ENCODE assay signal across 32 cellular contexts in the genomic region with DNA sequence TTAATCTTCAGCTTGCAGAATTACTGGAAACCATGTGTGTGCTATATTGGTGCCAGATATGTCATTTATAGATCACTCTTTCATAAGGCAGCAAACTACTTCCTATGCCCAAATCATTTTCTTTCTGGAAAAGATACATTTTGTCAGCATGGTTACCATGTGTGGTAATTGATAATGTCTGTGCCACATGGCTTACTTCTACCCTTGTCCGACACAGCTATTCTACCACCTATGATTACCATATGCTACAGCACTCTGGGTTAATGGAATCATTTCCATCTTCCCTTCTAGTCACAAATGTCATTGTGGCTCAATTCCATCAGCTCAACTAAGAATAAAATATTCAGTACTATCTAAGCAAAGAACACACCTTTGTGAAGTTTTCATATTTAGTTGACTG. TPM values are rescaled to one million over a fixed set of nuclear protein-coding genes. Genes with fewer than 3 reads are reported as not detected.
"Had no signal": no experiment of that assay in that cellular context is flagged by ENCODE, and none has a peak within 500 bp of the region (broad histone marks: within the 10 kb centered on the region; RNA-seq: fewer than 3 reads in every experiment).

No MANE protein-coding gene starts in this region.

- H3K9me3 Mint-ChIP-seq: activated CD4-positive, alpha-beta memory T cell treated with anti-CD3 and anti-CD28 coated beads, Interleukin-2, amount 10 ng/mL, durations not matched to agents 7 days and 5 days; activated CD4-positive, alpha-beta T cell treated with anti-CD3 and anti-CD28 coated beads, Interleukin-2, amount 10 ng/mL, durations not matched to agents 7 days and 5 days; activated T-cell treated with anti-CD3 and anti-CD28 coated beads, Interleukin-2, amount 50 U/mL, for 4 hours; activated T-helper 17 cell treated with anti-CD3 and anti-CD28 coated beads, Interleukin-2, amount 50 U/mL, for 72 hours; central memory CD8-positive, alpha-beta T cell had no signal

- H3K27me3 ChIP-seq: brain microvascular endothelial cell, esophagus squamous epithelium had no signal

- H3K27ac Mint-ChIP-seq: activated CD4-positive, alpha-beta memory T cell treated with anti-CD3 and anti-CD28 coated beads, Interleukin-2, amount 10 ng/mL, durations not matched to agents 7 days and 5 days; activated CD4-positive, alpha-beta T cell treated with anti-CD3 and anti-CD28 coated beads for 36 hours; activated CD4-positive, alpha-beta T cell treated with anti-CD3 and anti-CD28 coated beads, Interleukin-2, amount 10 ng/mL, durations not matched to agents 7 days and 5 days; activated naive CD8-positive, alpha-beta T cell; activated T-helper 17 cell treated with anti-CD3 and anti-CD28 coated beads, Interleukin-2, amount 50 U/mL, for 72 hours had no signal

- H3K4me3 ChIP-seq: esophagus squamous epithelium had no signal

- H3K4me1 Mint-ChIP-seq: activated CD4-positive, alpha-beta memory T cell treated with anti-CD3 and anti-CD28 coated beads, Interleukin-2, amount 10 ng/mL, durations not matched to agents 7 days and 5 days; activated CD4-positive, alpha-beta T cell treated with anti-CD3 and anti-CD28 coated beads for 36 hours; activated CD4-positive, alpha-beta T cell treated with anti-CD3 and anti-CD28 coated beads, Interleukin-2, amount 10 ng/mL, durations not matched to agents 7 days and 5 days; activated T-helper 17 cell treated with anti-CD3 and anti-CD28 coated beads, Interleukin-2, amount 50 U/mL, for 72 hours; central memory CD8-positive, alpha-beta T cell had no signal

- H3K9me3 ChIP-seq: esophagus squamous epithelium had no signal

- H3K36me3 Mint-ChIP-seq: activated naive CD8-positive, alpha-beta T cell had no signal

- DNase-seq: activated CD4-positive, alpha-beta memory T cell treated with anti-CD3 and anti-CD28 coated beads, Interleukin-2, amount 10 ng/mL, durations not matched to agents 7 days and 5 days; activated CD4-positive, alpha-beta T cell treated with anti-CD3 and anti-CD28 coated beads for 36 hours; activated CD4-positive, alpha-beta T cell treated with anti-CD3 and anti-CD28 coated beads, Interleukin-2, amount 10 ng/mL, durations not matched to agents 7 days and 5 days; activated CD4-positive, alpha-beta T cell treated with anti-CD3 and anti-CD28 coated beads, Interleukin-2, amount 50 U/mL, for 4 hours; activated CD4-positive, CD25-positive, alpha-beta regulatory T cell; activated CD4-positive, CD25-positive, alpha-beta regulatory T cell treated with anti-CD3 and anti-CD28 coated beads, Interleukin-2, amount 50 U/mL, for 72 hours; activated effector memory CD4-positive, alpha-beta T cell treated with Interleukin-2 at 50 U/mL for 16 hours; activated gamma-delta T cell treated with Interleukin-2 at 50 U/mL for 16 hours; activated naive CD4-positive, alpha-beta T cell treated with anti-CD3 and anti-CD28 coated beads, Interleukin-2, amount 50 U/mL, for 16 hours; activated naive CD4-positive, alpha-beta T cell treated with Interleukin-2 at 50 U/mL for 16 hours; activated T-cell treated with anti-CD3 and anti-CD28 coated beads, Interleukin-2, amount 50 U/mL, for 4 hours; amniotic stem cell; anterior cingulate cortex; brain microvascular endothelial cell; cortex of kidney; dermis blood vessel endothelial cell; effector CD8-positive, alpha-beta T cell; esophagus squamous epithelium; foreskin fibroblast; head of caudate nucleus; hippocampal formation; T-helper 2 cell had no signal

- ATAC-seq: activated CD4-positive, alpha-beta T cell treated with anti-CD3 and anti-CD28 coated beads for 36 hours; activated T-cell treated with anti-CD3 and anti-CD28 coated beads, Interleukin-2, amount 50 U/mL, for 4 hours; activated T-helper 17 cell treated with anti-CD3 and anti-CD28 coated beads, Interleukin-2, amount 50 U/mL, for 72 hours had no signal

- H3K27me3 Mint-ChIP-seq: activated naive CD8-positive, alpha-beta T cell; activated T-helper 17 cell treated with anti-CD3 and anti-CD28 coated beads, Interleukin-2, amount 50 U/mL, for 72 hours had no signal

- H3K27ac ChIP-seq: brain microvascular endothelial cell, epithelial cell of prostate, esophagus squamous epithelium had no signal

- H3K36me3 ChIP-seq: brain microvascular endothelial cell, esophagus squamous epithelium had no signal

- H3K4me3 Mint-ChIP-seq: activated CD4-positive, alpha-beta memory T cell treated with anti-CD3 and anti-CD28 coated beads, Interleukin-2, amount 10 ng/mL, durations not matched to agents 7 days and 5 days; activated CD4-positive, alpha-beta T cell treated with anti-CD3 and anti-CD28 coated beads for 36 hours; activated CD4-positive, alpha-beta T cell treated with anti-CD3 and anti-CD28 coated beads, Interleukin-2, amount 10 ng/mL, durations not matched to agents 7 days and 5 days; activated naive CD8-positive, alpha-beta T cell; activated T-cell treated with anti-CD3 and anti-CD28 coated beads, Interleukin-2, amount 50 U/mL, for 4 hours; activated T-helper 17 cell treated with anti-CD3 and anti-CD28 coated beads, Interleukin-2, amount 50 U/mL, for 72 hours; central memory CD8-positive, alpha-beta T cell had no signal

- FAIRE-seq: astrocyte, bronchial epithelial cell, colon, endometrium, endothelial cell of umbilical vein, frontal cortex had no signal

- H3K4me1 ChIP-seq: esophagus squamous epithelium had no signal

RNA-seq across cellular contexts. Expression of gene PPM1E, which starts 8.0 kb away (rescaled TPM):
- total RNA-seq: activated CD4-positive, alpha-beta T cell treated with anti-CD3 and anti-CD28 coated beads for 36 hours; activated CD4-positive, alpha-beta T cell treated with anti-CD3 and anti-CD28 coated beads, Interleukin-2, amount 10 ng/mL, durations not matched to agents 7 days and 5 days; endothelial cell of umbilical vein had no signal

RNA-seq across cellular contexts. Expression of gene TEX14, which starts 55.8 kb away (rescaled TPM):
- total RNA-seq: bronchial epithelial cell, endothelial cell of umbilical vein had no signal
